ENCODE assay signal across 24 cellular contexts in the genomic region with DNA sequence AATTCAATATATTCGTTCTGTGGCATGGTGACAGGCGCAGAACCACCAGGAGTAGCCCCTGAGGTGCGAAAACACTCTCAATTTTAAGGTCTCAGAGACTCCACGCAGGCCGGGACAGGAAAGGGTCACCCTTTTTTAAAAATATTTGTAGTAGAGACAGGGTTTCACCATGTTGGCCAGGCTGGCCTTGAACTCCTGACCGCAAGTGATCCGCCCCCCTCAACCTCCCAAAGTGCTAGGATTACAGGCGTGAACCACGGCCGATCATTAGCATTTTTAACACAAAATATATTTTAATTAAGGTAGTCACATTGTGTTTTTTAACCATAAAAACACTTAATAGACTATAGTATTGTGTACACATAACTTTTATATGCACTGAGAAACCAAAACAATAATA. TPM values are rescaled to one million over a fixed set of nuclear protein-coding genes. Genes with fewer than 3 reads are reported as not detected.
DNase-seq lines count a peak whose midpoint lies in the region; ATAC-seq, FAIRE-seq and TF ChIP-seq lines count a peak whose summit lies in the region.
"Had no signal": no experiment of that assay in that cellular context is flagged by ENCODE, and none has a peak within 500 bp of the region (broad histone marks: within the 10 kb centered on the region; RNA-seq: fewer than 3 reads in every experiment).

No MANE protein-coding gene starts in this region.

- H3K9me3 ChIP-seq in kidney (ENCODE audit: control insufficient read depth in 1 of 2, low read length in 2 of 2), result no peaks in the 10 kb centered on the region
- H3K9me3 ChIP-seq: BLaER1 treated with 17β-estradiol and CSF1 and Interleukin-3, amounts not matched to agents 10 nM and 100 nM; neutrophil had no signal

- H3K36me3 Mint-ChIP-seq in activated naive CD8-positive, alpha-beta T cell treated with anti-CD3 and anti-CD28 coated beads, Interleukin-2, amount 50 U/mL, for 24 hours (ENCODE audit: low read depth), result no peaks in the 10 kb centered on the region
- no peaks in the 10 kb centered on the region for H3K36me3 Mint-ChIP-seq in activated naive CD8-positive, alpha-beta T cell treated with anti-CD3 and anti-CD28 coated beads for 36 hours
- peaks cover 17% of the 10 kb centered on the region for H3K36me3 Mint-ChIP-seq in activated T-helper 17 cell treated with anti-CD3 and anti-CD28 coated beads, Interleukin-2, amount 50 U/mL, for 72 hours (ENCODE audit: low read depth)
- H3K36me3 Mint-ChIP-seq in mesothelial cell of epicardium, result peaks cover 9% of the 10 kb centered on the region

- no peak overlapping the region for H3K4me3 ChIP-seq in kidney (ENCODE audit: low read length in 2 of 2)
- H3K4me3 ChIP-seq: BLaER1 treated with 17β-estradiol and CSF1 and Interleukin-3, amounts not matched to agents 10 nM and 100 nM had no signal

- H3K9ac ChIP-seq in kidney (ENCODE audit: low read length in 2 of 2), result no peak overlapping the region
- H3K9ac ChIP-seq: BLaER1 treated with 17β-estradiol and CSF1 and Interleukin-3, amounts not matched to agents 10 nM and 100 nM had no signal

- H3K4me1 Mint-ChIP-seq in activated naive CD8-positive, alpha-beta T cell treated with anti-CD3 and anti-CD28 coated beads, Interleukin-2, amount 50 U/mL, for 24 hours, result peaks cover 59% of the 10 kb centered on the region
- H3K4me1 Mint-ChIP-seq in activated naive CD8-positive, alpha-beta T cell treated with anti-CD3 and anti-CD28 coated beads for 36 hours, result peaks cover 27% of the 10 kb centered on the region
- H3K4me1 Mint-ChIP-seq in activated T-helper 17 cell treated with anti-CD3 and anti-CD28 coated beads, Interleukin-2, amount 50 U/mL, for 72 hours, result peaks cover 44% of the 10 kb centered on the region
- peaks cover 29% of the 10 kb centered on the region for H3K4me1 Mint-ChIP-seq in mesothelial cell of epicardium

- H3K27me3 Mint-ChIP-seq in activated naive CD8-positive, alpha-beta T cell treated with anti-CD3 and anti-CD28 coated beads, Interleukin-2, amount 50 U/mL, for 24 hours, result no peaks in the 10 kb centered on the region
- no peaks in the 10 kb centered on the region for H3K27me3 Mint-ChIP-seq in activated naive CD8-positive, alpha-beta T cell treated with anti-CD3 and anti-CD28 coated beads for 36 hours
- H3K27me3 Mint-ChIP-seq in activated T-helper 17 cell treated with anti-CD3 and anti-CD28 coated beads, Interleukin-2, amount 50 U/mL, for 72 hours, result no peaks in the 10 kb centered on the region
- no peaks in the 10 kb centered on the region for H3K27me3 Mint-ChIP-seq in mesothelial cell of epicardium (ENCODE audit: low read depth)
- H3K27me3 Mint-ChIP-seq: brain had no signal

- DNase-seq in activated naive CD8-positive, alpha-beta T cell treated with anti-CD3 and anti-CD28 coated beads, Interleukin-2, amount 50 U/mL, for 24 hours, result no peak
- DNase-seq in activated naive CD8-positive, alpha-beta T cell treated with anti-CD3 and anti-CD28 coated beads for 36 hours, result no peak
- DNase-seq in mesothelial cell of epicardium (ENCODE audit: low spot score in 2 of 2, unreplicated experiment in 2 of 2) (no peak), GM12891 (ENCODE audit: insufficient read length, low spot score) (no peak), NCI-H2029 treated with DMSO at 0.1 percent for 48 hours (lab: John Stamatoyannopoulos, UW) (no peak), kidney (no peak)
- DNase-seq: activated CD4-positive, alpha-beta T cell treated with anti-CD3 and anti-CD28 coated beads, Interleukin-2, amount 50 U/mL, for 48 hours; activated naive CD8-positive, alpha-beta T cell treated with anti-CD3 and anti-CD28 coated beads, Interleukin-2, amount 10 ng/mL, durations not matched to agents 7 days and 5 days; activated T-cell treated with anti-CD3 and anti-CD28 coated beads, Interleukin-2, amount 50 U/mL, for 48 hours; DMS153; endodermal cell; head of caudate nucleus; KG1; NCI-H1694; SHP77; stimulated activated CD4-positive, alpha-beta T cell treated with anti-CD3 and anti-CD28 coated beads, Interleukin-12 subunit alpha, Interleukin-12 subunit beta, amount 100 ng/mL, for 4 hours had no signal

- H3K36me3 ChIP-seq in kidney (ENCODE audit: control insufficient read depth in 1 of 2, insufficient read depth in 2 of 2, low read length in 2 of 2), result no peaks in the 10 kb centered on the region
- H3K36me3 ChIP-seq: neutrophil had no signal

- H3K4me1 ChIP-seq in kidney (ENCODE audit: control insufficient read depth in 1 of 2, insufficient read depth in 1 of 2, low read depth in 1 of 2, low read length in 2 of 2), result peaks cover 0 to 2% of the 10 kb centered on the region in 2 donors

- no peak overlapping the region for H3K4me3 Mint-ChIP-seq in activated naive CD8-positive, alpha-beta T cell treated with anti-CD3 and anti-CD28 coated beads, Interleukin-2, amount 50 U/mL, for 24 hours
- H3K4me3 Mint-ChIP-seq in activated naive CD8-positive, alpha-beta T cell treated with anti-CD3 and anti-CD28 coated beads for 36 hours, result no peak overlapping the region
- peak overlapping the region; percentile 77 for H3K4me3 Mint-ChIP-seq in activated T-helper 17 cell treated with anti-CD3 and anti-CD28 coated beads, Interleukin-2, amount 50 U/mL, for 72 hours
- no peak overlapping the region for H3K4me3 Mint-ChIP-seq in mesothelial cell of epicardium
- H3K4me3 Mint-ChIP-seq: activated naive CD8-positive, alpha-beta T cell treated with anti-CD3 and anti-CD28 coated beads, Interleukin-2, amount 10 ng/mL, durations not matched to agents 7 days and 5 days; endodermal cell had no signal

- FAIRE-seq in GM12891 (lab: Jason Lieb, UNC) (no peak), kidney (lab: Jason Lieb, UNC) (no peak)
- FAIRE-seq: colon, G401.6, urothelium cell line had no signal

- TF ChIP-seq CTCF in mesothelial cell of epicardium (IDR thresholded peaks at IDR 0.05; ENCODE audit: unreplicated experiment) (no peak), kidney (IDR thresholded peaks at IDR 0.05; ENCODE audit: borderline replicate concordance, extremely low read depth, insufficient read depth) (no peak)

- TF ChIP-seq POLR2A in GM12891 (IDR thresholded peaks at IDR 0.05; ENCODE audit: low read depth, low read length), result no peak

- H3K9me3 Mint-ChIP-seq in activated naive CD8-positive, alpha-beta T cell treated with anti-CD3 and anti-CD28 coated beads, Interleukin-2, amount 50 U/mL, for 24 hours, result no peaks in the 10 kb centered on the region
- H3K9me3 Mint-ChIP-seq in activated naive CD8-positive, alpha-beta T cell treated with anti-CD3 and anti-CD28 coated beads for 36 hours, result no peaks in the 10 kb centered on the region
- H3K9me3 Mint-ChIP-seq in activated T-helper 17 cell treated with anti-CD3 and anti-CD28 coated beads, Interleukin-2, amount 50 U/mL, for 72 hours, result no peaks in the 10 kb centered on the region
- no peaks in the 10 kb centered on the region for H3K9me3 Mint-ChIP-seq in mesothelial cell of epicardium
- H3K9me3 Mint-ChIP-seq: activated naive CD8-positive, alpha-beta T cell treated with anti-CD3 and anti-CD28 coated beads, Interleukin-2, amount 10 ng/mL, durations not matched to agents 7 days and 5 days; brain; endodermal cell had no signal

- intact Hi-C loops in kidney (cut with DNase I), result no loop called here

- H3K27ac Mint-ChIP-seq in activated naive CD8-positive, alpha-beta T cell treated with anti-CD3 and anti-CD28 coated beads, Interleukin-2, amount 50 U/mL, for 24 hours, result peak overlapping the region; percentile 17
- no peak overlapping the region for H3K27ac Mint-ChIP-seq in activated naive CD8-positive, alpha-beta T cell treated with anti-CD3 and anti-CD28 coated beads for 36 hours
- H3K27ac Mint-ChIP-seq in activated T-helper 17 cell treated with anti-CD3 and anti-CD28 coated beads, Interleukin-2, amount 50 U/mL, for 72 hours, result peak overlapping the region; percentile 66
- peak overlapping the region; percentile 91 for H3K27ac Mint-ChIP-seq in mesothelial cell of epicardium
- H3K27ac Mint-ChIP-seq: activated naive CD8-positive, alpha-beta T cell treated with anti-CD3 and anti-CD28 coated beads, Interleukin-2, amount 10 ng/mL, durations not matched to agents 7 days and 5 days; endodermal cell had no signal

- no peak for ATAC-seq in activated naive CD8-positive, alpha-beta T cell treated with anti-CD3 and anti-CD28 coated beads, Interleukin-2, amount 50 U/mL, for 24 hours
- ATAC-seq in activated T-helper 17 cell treated with anti-CD3 and anti-CD28 coated beads, Interleukin-2, amount 50 U/mL, for 72 hours (replicated peaks), result no peak
- no peak for ATAC-seq in GM18907 (IDR thresholded peaks at IDR 0.05; ENCODE audit: unreplicated experiment)

- H3K27ac ChIP-seq in kidney (ENCODE audit: low read depth in 2 of 2, low read length in 2 of 2), result no peak overlapping the region
- H3K27ac ChIP-seq: BLaER1 treated with 17β-estradiol and CSF1 and Interleukin-3, amounts not matched to agents 10 nM and 100 nM had no signal

TF ChIP-seq in GM12891, 5 proteins besides CTCF, POLR2A, EP300 and RAD21:
- TF ChIP-seq SPI1 (IDR thresholded peaks at IDR 0.05; ENCODE audit: low read depth, low read length) (no peak), TAF1 (IDR thresholded peaks at IDR 0.05; ENCODE audit: low read depth, low read length) (no peak), PAX5 (IDR thresholded peaks at IDR 0.05; ENCODE audit: insufficient read depth, low read length, severe bottlenecking) (no peak), POU2F2 (IDR thresholded peaks at IDR 0.05; ENCODE audit: low read depth, low read length) (no peak), POLR2AphosphoS5 (IDR thresholded peaks at IDR 0.05; ENCODE audit: low read depth, low read length) (no peak)

RNA-seq across cellular contexts. Expression of a gene that starts 31.1 kb away (rescaled TPM):
- total RNA-seq in activated naive CD8-positive, alpha-beta T cell treated with anti-CD3 and anti-CD28 coated beads for 36 hours, result 1 to 10 TPM; 5.3 to 6.4 TPM
- 100 to 1,000 TPM; 101 TPM for total RNA-seq in activated T-helper 17 cell treated with anti-CD3 and anti-CD28 coated beads, Interleukin-2, amount 50 U/mL, for 72 hours
- total RNA-seq in mesothelial cell of epicardium (234 to 238 TPM (median 237 TPM) in 3 replicates), kidney (67.4 TPM)
- 3.6 TPM for polyA plus RNA-seq in GM12891 (2012; ENCODE audit: low read depth, missing spikeins)
- polyA plus RNA-seq in kidney (ENCODE audit: insufficient read depth, low read depth, low replicate concordance), result 19.7 TPM
